Comparison of ENCODE assay signal across 1 cellular context in the genomic region with DNA sequence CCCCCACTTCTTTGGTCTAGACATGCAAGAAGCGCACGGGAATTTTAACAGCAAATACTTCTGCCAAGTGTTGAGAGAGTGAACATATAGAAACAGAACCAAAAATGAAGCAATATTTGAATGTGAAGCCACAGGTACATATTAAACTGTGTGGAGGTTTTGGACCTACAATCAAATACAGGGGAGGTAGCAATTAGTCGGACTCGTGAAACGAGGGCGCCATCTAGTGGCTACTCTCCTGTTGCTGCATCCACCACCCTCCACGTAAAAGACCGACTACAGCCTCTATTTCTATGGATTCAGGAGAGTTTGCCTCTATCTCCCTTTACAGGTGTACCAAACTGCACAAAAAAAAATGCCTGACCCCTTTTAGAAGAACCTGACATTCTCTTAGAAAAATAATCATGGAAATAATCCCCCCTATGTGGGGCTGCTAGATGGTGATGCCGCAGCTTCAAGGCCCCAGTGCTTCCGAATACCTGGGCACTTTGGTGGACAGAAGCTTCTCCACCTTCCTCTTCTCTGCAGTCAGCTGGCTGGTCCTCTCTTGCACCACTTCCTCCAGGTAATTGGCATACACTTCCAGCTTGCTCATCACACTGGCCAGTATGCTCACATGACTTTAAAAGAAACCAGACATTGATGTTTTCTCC.
TF ChIP-seq lines count a peak whose summit lies in the region.

No MANE protein-coding gene starts in this region.

TF ChIP-seq in H1, 55 proteins besides CTCF, POLR2A, EP300 and RAD21:
- no peak for TF ChIP-seq HDAC6 (IDR thresholded peaks at IDR 0.05; ENCODE audit: low read depth, low read length)
- no peak for TF ChIP-seq CHD1 (IDR thresholded peaks at IDR 0.05; ENCODE audit: low read depth, low read length)
- no peak for TF ChIP-seq EGR1 (IDR thresholded peaks at IDR 0.05; ENCODE audit: borderline replicate concordance, low read depth, low read length)
